8 cellular contexts compared by ENCODE assay signal in the genomic region with DNA sequence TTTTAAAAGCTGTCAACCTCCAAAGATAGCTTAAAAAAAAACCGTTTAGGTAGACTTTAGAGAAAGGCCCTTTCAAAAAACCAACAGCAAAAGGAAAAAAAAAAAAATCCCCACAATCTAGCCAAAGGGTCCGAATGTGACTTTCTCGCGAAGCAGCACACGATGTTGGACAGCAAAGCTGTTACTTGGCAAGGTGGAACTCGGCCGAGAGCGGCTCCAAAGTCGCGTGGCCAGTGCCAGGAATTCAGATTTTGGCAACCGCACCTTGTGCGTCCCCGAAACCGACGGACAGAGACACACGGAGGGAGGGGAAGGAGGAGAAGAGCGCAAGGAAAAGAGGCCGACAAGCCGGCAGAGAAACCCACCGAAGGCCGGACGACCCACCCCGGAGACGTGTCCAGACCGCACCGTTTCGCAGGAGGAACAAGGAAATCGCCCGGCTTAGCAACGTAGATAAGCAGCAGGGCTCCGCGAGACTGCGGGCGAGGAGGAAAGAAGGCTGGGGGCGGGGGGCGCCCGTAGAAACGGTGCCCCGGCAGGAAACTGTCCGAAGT.
DNase-seq lines count a peak whose midpoint lies in the region; ATAC-seq, FAIRE-seq and TF ChIP-seq lines count a peak whose summit lies in the region.

No MANE protein-coding gene starts in this region.

- DNase-seq in CD8-positive, alpha-beta memory T cell = no peak
- peak; percentile 27 for DNase-seq in activated T-cell treated with anti-CD3 and anti-CD28 coated beads, Interleukin-2, amount 50 U/mL, for 24 hours
- peak; percentile 75 for DNase-seq in Right ventricle myocardium superior
- peak; percentile 66 to 83 (median 78) for DNase-seq in pancreas
- no peak for DNase-seq in AML-193 (lab: John Stamatoyannopoulos, UW)
- no peak for DNase-seq in NCI-H187 (lab: John Stamatoyannopoulos, UW)

- H3K27ac ChIP-seq in CD8-positive, alpha-beta memory T cell (ENCODE audit: low read depth, low read length) = peak overlapping the region; percentile 9
- peak overlapping the region; percentile 16 to 91 (median 82) for H3K27ac ChIP-seq in pancreas

- CTCF ChIA-PET in CD8-positive, alpha-beta memory T cell (lab: Charles Lee) = no interaction called here

- H3K9me3 ChIP-seq in CD8-positive, alpha-beta memory T cell (ENCODE audit: low read length) = no peaks in the 10 kb centered on the region
- no peaks in the 10 kb centered on the region for H3K9me3 ChIP-seq in pancreas

- 1 to 2% methylated on average over 40 of the region's 40 CpGs for WGBS in pancreas, 2 donors

- peaks cover 12% of the 10 kb centered on the region for H3K4me1 ChIP-seq in CD8-positive, alpha-beta memory T cell (ENCODE audit: insufficient read depth, low read length)
- peaks cover 0 to 22% (median 10%) of the 10 kb centered on the region in 3 donors for H3K4me1 ChIP-seq in pancreas

- H3K36me3 ChIP-seq in CD8-positive, alpha-beta memory T cell (ENCODE audit: insufficient read depth, low read length) = no peaks in the 10 kb centered on the region
- no peaks in the 10 kb centered on the region for H3K36me3 ChIP-seq in pancreas

- no peak for TF ChIP-seq CTCF in pancreas (IDR thresholded peaks at IDR 0.05)

- H3K4me3 ChIP-seq in CD8-positive, alpha-beta memory T cell (ENCODE audit: low read length) = no peak overlapping the region
- H3K4me3 ChIP-seq in pancreas = peak overlapping the region; percentile 14 to 54 (median 36)

- peaks cover 22% of the 10 kb centered on the region for H3K27me3 ChIP-seq in CD8-positive, alpha-beta memory T cell (ENCODE audit: insufficient read depth, low read length, poor library complexity, severe bottlenecking)
- H3K27me3 ChIP-seq in pancreas = no peaks in the 10 kb centered on the region

- ATAC-seq in Right ventricle myocardium superior (ENCODE audit: poor library complexity) (peak; percentile 62), pancreas (peak; percentile 41 to 65 (median 54)), GM18870 (IDR thresholded peaks at IDR 0.05; ENCODE audit: unreplicated experiment) (no peak)

- H3K27ac Mint-ChIP-seq in CD8-positive, alpha-beta memory T cell = no peak overlapping the region
- peak overlapping the region in 1 of 3 donors; percentile 18 for H3K27ac Mint-ChIP-seq in IgD-negative memory B cell
- no peak overlapping the region for H3K27ac Mint-ChIP-seq in activated T-cell treated with anti-CD3 and anti-CD28 coated beads, Interleukin-2, amount 50 U/mL, for 24 hours

- H3K4me1 Mint-ChIP-seq in CD8-positive, alpha-beta memory T cell = peaks cover 16 to 32% (median 25%) of the 10 kb centered on the region in 3 donors
- H3K4me1 Mint-ChIP-seq in IgD-negative memory B cell = peaks cover 10 to 22% (median 14%) of the 10 kb centered on the region in 3 donors
- H3K4me1 Mint-ChIP-seq in activated T-cell treated with anti-CD3 and anti-CD28 coated beads, Interleukin-2, amount 50 U/mL, for 24 hours (ENCODE audit: low read depth) = peaks cover 21% of the 10 kb centered on the region

- peaks cover 35 to 81% of the 10 kb centered on the region in 2 donors for H3K27me3 Mint-ChIP-seq in CD8-positive, alpha-beta memory T cell
- H3K27me3 Mint-ChIP-seq in IgD-negative memory B cell = peaks cover 58% of the 10 kb centered on the region
- H3K27me3 Mint-ChIP-seq in activated T-cell treated with anti-CD3 and anti-CD28 coated beads, Interleukin-2, amount 50 U/mL, for 24 hours = peaks cover 76% of the 10 kb centered on the region

- intact Hi-C loops in Right ventricle myocardium superior (cut with DNase I) = loop anchor here (5.0 kb wide), 1 partner anchor 516 kb away; a partner anchor contains a TSS
- intact Hi-C loops in pancreas (cut with DNase I) = loop anchor here in 2 of 3 donors (5.0 to 10.0 kb wide), 2 partner anchors 516 to 519 kb away; a partner anchor contains a TSS

- POLR2A ChIA-PET in CD8-positive, alpha-beta memory T cell (lab: Charles Lee) = no interaction called here

- FAIRE-seq in pancreas (lab: Jason Lieb, UNC) = no peak

- H3K4me3 Mint-ChIP-seq in CD8-positive, alpha-beta memory T cell = peak overlapping the region in 5 of 7 donors; percentile 21 to 65 (median 41)
- peak overlapping the region; percentile 1 to 86 (median 34) for H3K4me3 Mint-ChIP-seq in IgD-negative memory B cell
- peak overlapping the region; percentile 11 for H3K4me3 Mint-ChIP-seq in activated T-cell treated with anti-CD3 and anti-CD28 coated beads, Interleukin-2, amount 50 U/mL, for 24 hours

- H3K36me3 Mint-ChIP-seq in CD8-positive, alpha-beta memory T cell = peaks cover 0 to 3% (median 0%) of the 10 kb centered on the region in 3 donors
- H3K36me3 Mint-ChIP-seq in IgD-negative memory B cell = peaks cover 4% of the 10 kb centered on the region
- no peaks in the 10 kb centered on the region for H3K36me3 Mint-ChIP-seq in activated T-cell treated with anti-CD3 and anti-CD28 coated beads, Interleukin-2, amount 50 U/mL, for 24 hours (ENCODE audit: low read depth)

- H3K9me3 Mint-ChIP-seq in CD8-positive, alpha-beta memory T cell = peaks cover 0 to 12% (median 6%) of the 10 kb centered on the region in 5 donors
- peaks cover 0 to 3% (median 0%) of the 10 kb centered on the region in 3 donors for H3K9me3 Mint-ChIP-seq in IgD-negative memory B cell
- H3K9me3 Mint-ChIP-seq in activated T-cell treated with anti-CD3 and anti-CD28 coated beads, Interleukin-2, amount 50 U/mL, for 24 hours = no peaks in the 10 kb centered on the region

Comparison
In these comparisons a context has a peak if more than half of its experiments do, and no peak if none do; other contexts are left out.
1. DNase-seq: peak in activated T-cell treated with anti-CD3 and anti-CD28 coated beads, Interleukin-2, amount 50 U/mL, for 24 hours (single experiment), Right ventricle myocardium superior (single experiment) and pancreas (6 of 6); none in CD8-positive, alpha-beta memory T cell (0 of 5), AML-193 (0 of 2) and NCI-H187 (0 of 2).
2. Peak in every context shown above with its lines, with median percentiles within 50 percentile points of each other: H3K4me3 Mint-ChIP-seq.